2 cellular contexts compared by ENCODE assay signal in the genomic region with DNA sequence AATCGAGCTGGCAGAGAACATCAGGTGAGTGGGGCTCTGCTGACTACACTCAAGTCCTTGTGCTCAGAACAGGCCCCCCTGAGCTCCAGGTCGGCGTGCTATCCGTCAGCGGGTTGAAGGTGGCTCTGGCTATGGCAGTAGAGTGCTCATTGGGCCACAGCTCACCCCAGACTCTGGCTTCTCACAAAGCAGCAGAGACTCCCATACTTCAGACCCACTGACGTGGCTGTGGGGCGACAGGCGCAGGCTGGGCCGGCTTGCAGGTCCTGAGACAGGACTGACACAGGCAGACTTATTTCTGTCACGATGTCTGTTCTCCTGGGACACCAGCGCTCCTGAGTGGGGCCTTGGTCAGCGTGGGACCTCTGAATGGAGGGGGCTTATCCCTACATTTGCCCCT. TPM values are rescaled to one million over a fixed set of nuclear protein-coding genes. Genes with fewer than 3 reads are reported as not detected.
"Had no signal": no experiment of that assay in that cellular context is flagged by ENCODE, and none has a peak within 500 bp of the region (broad histone marks: within the 10 kb centered on the region; RNA-seq: fewer than 3 reads in every experiment).

No MANE protein-coding gene starts in this region.

RNA-seq across cellular contexts. Expression of gene C1QTNF9B, which starts 2.6 kb away (rescaled TPM):
- total RNA-seq: G401, GM12878 had no signal
